9 cellular contexts compared by ENCODE assay signal in genomic region chr9:130444565-130445221, GRCh38. TPM values are rescaled to one million over a fixed set of nuclear protein-coding genes. Genes with fewer than 3 reads are reported as not detected.
DNase-seq lines count a peak whose midpoint lies in the region; ATAC-seq, FAIRE-seq and TF ChIP-seq lines count a peak whose summit lies in the region.
"Had no signal": no experiment of that assay in that cellular context is flagged by ENCODE, and none has a peak within 500 bp of the region (broad histone marks: within the 10 kb centered on the region; RNA-seq: fewer than 3 reads in every experiment).

ASS1 (plus strand) TSS chr9:130444961; CDS start chr9:130452229, 7,268 bp downstream.

- H3K27me3 ChIP-seq in HUES48 (ENCODE audit: control insufficient read depth, insufficient read depth, low read length) (peaks cover 17% of the 10 kb centered on the region), bronchial epithelial cell (ENCODE audit: control insufficient read depth, insufficient read depth, low read length) (no peaks in the 10 kb centered on the region)

- no peaks in the 10 kb centered on the region for H3K9me3 ChIP-seq in HUES48 (ENCODE audit: control insufficient read depth, insufficient read depth, low read length)

- no peak for FAIRE-seq in bronchial epithelial cell (lab: Jason Lieb, UNC)
- FAIRE-seq: GM18507 had no signal

- H3K36me3 ChIP-seq in HUES48 (ENCODE audit: control insufficient read depth, insufficient read depth, low read length), result no peaks in the 10 kb centered on the region
- no peaks in the 10 kb centered on the region for H3K36me3 ChIP-seq in bronchial epithelial cell (ENCODE audit: control insufficient read depth, insufficient read depth, low read length)

- H3K4me1 ChIP-seq in HUES48 (ENCODE audit: control insufficient read depth, insufficient read depth, low read length), result peaks cover 29% of the 10 kb centered on the region

- H3K27ac ChIP-seq in HUES48 (ENCODE audit: low read depth, low read length), result peak within 1 kb of the TSS; percentile 85

- H3K4me3 ChIP-seq in HUES48 (ENCODE audit: low read depth, low read length) (peak within 1 kb of the TSS; percentile 72), bronchial epithelial cell (ENCODE audit: low read depth, low read length) (peak within 1 kb of the TSS; percentile 62)

- no peak for TF ChIP-seq CTCF in AG09319 (IDR thresholded peaks at IDR 0.05; ENCODE audit: low read depth, low read length)
- TF ChIP-seq CTCF in bronchial epithelial cell (IDR thresholded peaks at IDR 0.05; ENCODE audit: insufficient read depth, low read length, severe bottlenecking), result no peak

- peak within 1 kb of the TSS; percentile 24; the same call in 1 of the 2 replicates for H3K9ac ChIP-seq in HUES48 (ENCODE audit: low read depth, low read length)

- ATAC-seq in HG02840 (IDR thresholded peaks at IDR 0.05; ENCODE audit: low FRiP score, unreplicated experiment) (no peak), GM21737 (IDR thresholded peaks at IDR 0.05; ENCODE audit: unreplicated experiment) (no peak)

- DNase-seq in AG09319 (ENCODE audit: extremely low read depth, low read depth), result peak; percentile 16
- DNase-seq in T-helper 22 cell (ENCODE audit: low read depth), result peak; percentile 7
- no peak for DNase-seq in bronchial epithelial cell (ENCODE audit: low read depth)
- DNase-seq in left kidney (ENCODE audit: low read depth, low spot score), result peak; percentile 83
- peak; percentile 56 for DNase-seq in stimulated activated CD4-positive, alpha-beta T cell treated with anti-CD3 and anti-CD28 coated beads, Interleukin-2, amount 100 ng/mL, for 4 hours (ENCODE audit: low read depth)

RNA-seq across cellular contexts. Expression of gene ASS1, which starts in this region (rescaled TPM):
- 396 and 415 TPM in 2 replicates for total RNA-seq in bronchial epithelial cell
